In genomic region chr5:62326702-62327101, GRCh38 we compare ENCODE assay signal across 19 cellular contexts. TPM values are rescaled to one million over a fixed set of nuclear protein-coding genes. Genes with fewer than 3 reads are reported as not detected.
DNase-seq lines count a peak whose midpoint lies in the region; ATAC-seq and TF ChIP-seq lines count a peak whose summit lies in the region.
"Had no signal": no experiment of that assay in that cellular context is flagged by ENCODE, and none has a peak within 500 bp of the region (broad histone marks: within the 10 kb centered on the region; RNA-seq: fewer than 3 reads in every experiment).

No MANE protein-coding gene starts in this region.

- no peaks in the 10 kb centered on the region for H3K9me3 Mint-ChIP-seq in CD4-positive, alpha-beta memory T cell
- H3K9me3 Mint-ChIP-seq in GM23338 = no peaks in the 10 kb centered on the region
- H3K9me3 Mint-ChIP-seq in activated naive CD8-positive, alpha-beta T cell treated with anti-CD3 and anti-CD28 coated beads for 36 hours = no peaks in the 10 kb centered on the region
- H3K9me3 Mint-ChIP-seq in mesothelial cell of epicardium = no peaks in the 10 kb centered on the region

- H3K9me3 ChIP-seq in CD4-positive, alpha-beta memory T cell (ENCODE audit: control insufficient read depth in 1 of 2, low read length in 2 of 2) = no peaks in the 10 kb centered on the region
- H3K9me3 ChIP-seq: BE2C, upper lobe of right lung had no signal

- ATAC-seq in GM23338 (peak; percentile 79), GM18519 (IDR thresholded peaks at IDR 0.05; ENCODE audit: low FRiP score, unreplicated experiment) (no peak)
- ATAC-seq: left colon, upper lobe of right lung had no signal

- H2AFZ ChIP-seq in GM23338 = no peak overlapping the region

- H3K36me3 ChIP-seq in CD4-positive, alpha-beta memory T cell (ENCODE audit: insufficient read depth, low read length) = no peaks in the 10 kb centered on the region
- no peaks in the 10 kb centered on the region for H3K36me3 ChIP-seq in GM23338 (ENCODE audit: insufficient read depth)
- H3K36me3 ChIP-seq: upper lobe of right lung had no signal

- H3K79me2 ChIP-seq in GM23338 (replicated peaks; ENCODE audit: insufficient read depth) = peaks cover 100% of the 10 kb centered on the region

- no peaks in the 10 kb centered on the region for H3K27me3 Mint-ChIP-seq in CD4-positive, alpha-beta memory T cell
- peaks cover 2% of the 10 kb centered on the region for H3K27me3 Mint-ChIP-seq in GM23338 (ENCODE audit: insufficient read depth, low read depth, poor library complexity)
- H3K27me3 Mint-ChIP-seq in activated naive CD8-positive, alpha-beta T cell treated with anti-CD3 and anti-CD28 coated beads for 36 hours = no peaks in the 10 kb centered on the region
- no peaks in the 10 kb centered on the region for H3K27me3 Mint-ChIP-seq in mesothelial cell of epicardium (ENCODE audit: low read depth)

- TF ChIP-seq CTCF in GM23338 (conservative IDR thresholded peaks at IDR 0.05; ENCODE audit: low read depth in 2 of 2) (no peak), mesothelial cell of epicardium (IDR thresholded peaks at IDR 0.05; ENCODE audit: unreplicated experiment) (no peak)

- H3K4me3 Mint-ChIP-seq in CD4-positive, alpha-beta memory T cell = peak overlapping the region in 4 of 8 donors; percentile 7 to 52 (median 9)
- H3K4me3 Mint-ChIP-seq in GM23338 (no peak overlapping the region), mesothelial cell of epicardium (no peak overlapping the region)
- H3K4me3 Mint-ChIP-seq in activated naive CD8-positive, alpha-beta T cell treated with anti-CD3 and anti-CD28 coated beads for 36 hours = no peak overlapping the region

- POLR2A ChIA-PET in CD4-positive, alpha-beta memory T cell (lab: Charles Lee; ENCODE audit: partially characterized antibody) = no interaction called here

- H4K20me1 ChIP-seq in GM23338 (replicated peaks; ENCODE audit: insufficient read depth) = peaks cover 55% of the 10 kb centered on the region

- H3K27ac Mint-ChIP-seq in CD4-positive, alpha-beta memory T cell = peak overlapping the region; percentile 31 to 81 (median 69)
- peak overlapping the region; percentile 32 for H3K27ac Mint-ChIP-seq in GM23338
- H3K27ac Mint-ChIP-seq in activated naive CD8-positive, alpha-beta T cell treated with anti-CD3 and anti-CD28 coated beads for 36 hours = peak overlapping the region; percentile 64
- peak overlapping the region; percentile 25 for H3K27ac Mint-ChIP-seq in mesothelial cell of epicardium

- CTCF ChIA-PET in CD4-positive, alpha-beta memory T cell (lab: Charles Lee; ENCODE audit: partially characterized antibody) = interaction anchor here (1.1 kb wide), 1 partner anchor 14 kb away, joined by 3 read pairs; no protein-coding TSS in a partner anchor

- H3K9me2 ChIP-seq in GM23338 (ENCODE audit: insufficient read depth) = no peaks in the 10 kb centered on the region

- 0 out of 2 replicates have a peak overlapping the region, but pooled peaks have one; percentile 33 for H3K4me2 ChIP-seq in GM23338

- no peak overlapping the region for H3K4me3 ChIP-seq in CD4-positive, alpha-beta memory T cell (ENCODE audit: low read length in 2 of 2)
- H3K4me3 ChIP-seq in GM23338 = no peak overlapping the region
- H3K4me3 ChIP-seq: upper lobe of right lung had no signal

- H3F3A ChIP-seq in GM23338 (replicated peaks; ENCODE audit: low read depth) = no peaks in the 10 kb centered on the region

- peaks cover 24 to 33% of the 10 kb centered on the region in 2 donors for H3K36me3 Mint-ChIP-seq in CD4-positive, alpha-beta memory T cell
- H3K36me3 Mint-ChIP-seq in GM23338 (ENCODE audit: low read depth) (peaks cover 2% of the 10 kb centered on the region; the same call in 1 of the 3 replicates), mesothelial cell of epicardium (peaks cover 8% of the 10 kb centered on the region)
- peaks cover 44% of the 10 kb centered on the region for H3K36me3 Mint-ChIP-seq in activated naive CD8-positive, alpha-beta T cell treated with anti-CD3 and anti-CD28 coated beads for 36 hours

- H3K4me1 Mint-ChIP-seq in CD4-positive, alpha-beta memory T cell = peaks cover 52 to 81% (median 70%) of the 10 kb centered on the region in 4 donors
- H3K4me1 Mint-ChIP-seq in GM23338 = peaks cover 28% of the 10 kb centered on the region
- H3K4me1 Mint-ChIP-seq in activated naive CD8-positive, alpha-beta T cell treated with anti-CD3 and anti-CD28 coated beads for 36 hours = peaks cover 63% of the 10 kb centered on the region
- peaks cover 17% of the 10 kb centered on the region for H3K4me1 Mint-ChIP-seq in mesothelial cell of epicardium

- no peak for DNase-seq in CD4-positive, alpha-beta memory T cell
- peak; percentile 17 for DNase-seq in GM23338 (ENCODE audit: low spot score)
- no peak for DNase-seq in activated naive CD8-positive, alpha-beta T cell treated with anti-CD3 and anti-CD28 coated beads for 36 hours
- DNase-seq in mesothelial cell of epicardium (ENCODE audit: low spot score in 2 of 2, unreplicated experiment in 2 of 2) = no peak
- DNase-seq in DMS79 treated with DMSO at 0.1 percent for 48 hours (lab: John Stamatoyannopoulos, UW) = no peak
- no peak for DNase-seq in EL
- DNase-seq in HuH-7.5 (ENCODE audit: low spot score) = no peak
- DNase-seq: activated CD4-positive, CD25-positive, alpha-beta regulatory T cell; amniotic stem cell; BE2C; cerebellar nuclear complex; DMS53; left colon; NCI-H1105; NCI-H2171 treated with DMSO at 0.1 percent for 48 hours; stimulated activated CD4-positive, alpha-beta T cell treated with anti-CD3 and anti-CD28 coated beads, Interleukin-4, amount 100 ng/mL, for 24 hours; upper lobe of right lung had no signal

- H3K4me1 ChIP-seq in CD4-positive, alpha-beta memory T cell (ENCODE audit: insufficient read depth, low read length) = peaks cover 60% of the 10 kb centered on the region
- peaks cover 23% of the 10 kb centered on the region for H3K4me1 ChIP-seq in GM23338 (ENCODE audit: insufficient read depth)
- H3K4me1 ChIP-seq: BE2C, upper lobe of right lung had no signal

- no peaks in the 10 kb centered on the region for H3K27me3 ChIP-seq in CD4-positive, alpha-beta memory T cell (ENCODE audit: insufficient read depth, low read length)
- H3K27me3 ChIP-seq in GM23338 (ENCODE audit: insufficient read depth) = no peaks in the 10 kb centered on the region
- H3K27me3 ChIP-seq: BE2C, upper lobe of right lung had no signal

- intact Hi-C loops in CD4-positive, alpha-beta memory T cell (cut with micrococcal nuclease) = loop anchor here (2.0 kb wide), 1 partner anchor 14 kb away; no protein-coding TSS in a partner anchor

- no peak overlapping the region for H3K27ac ChIP-seq in CD4-positive, alpha-beta memory T cell (ENCODE audit: low read depth, low read length)
- peak overlapping the region; percentile 81 for H3K27ac ChIP-seq in GM23338 (ENCODE audit: low read depth)
- H3K27ac ChIP-seq: RWPE1, upper lobe of right lung had no signal

TF ChIP-seq in GM23338, 12 proteins besides CTCF, POLR2A, EP300 and RAD21 (continues in another document):
- TF ChIP-seq EZH2phosphoT487 (IDR thresholded peaks at IDR 0.05; ENCODE audit: unreplicated experiment) = no peak
- TF ChIP-seq STAT1 (IDR thresholded peaks at IDR 0.05; ENCODE audit: unreplicated experiment) = no peak
- TF ChIP-seq CREB1 (CRISPR knock-in tag; IDR thresholded peaks at IDR 0.05; ENCODE audit: low read depth) = no peak
- TF ChIP-seq, protein P1, sequence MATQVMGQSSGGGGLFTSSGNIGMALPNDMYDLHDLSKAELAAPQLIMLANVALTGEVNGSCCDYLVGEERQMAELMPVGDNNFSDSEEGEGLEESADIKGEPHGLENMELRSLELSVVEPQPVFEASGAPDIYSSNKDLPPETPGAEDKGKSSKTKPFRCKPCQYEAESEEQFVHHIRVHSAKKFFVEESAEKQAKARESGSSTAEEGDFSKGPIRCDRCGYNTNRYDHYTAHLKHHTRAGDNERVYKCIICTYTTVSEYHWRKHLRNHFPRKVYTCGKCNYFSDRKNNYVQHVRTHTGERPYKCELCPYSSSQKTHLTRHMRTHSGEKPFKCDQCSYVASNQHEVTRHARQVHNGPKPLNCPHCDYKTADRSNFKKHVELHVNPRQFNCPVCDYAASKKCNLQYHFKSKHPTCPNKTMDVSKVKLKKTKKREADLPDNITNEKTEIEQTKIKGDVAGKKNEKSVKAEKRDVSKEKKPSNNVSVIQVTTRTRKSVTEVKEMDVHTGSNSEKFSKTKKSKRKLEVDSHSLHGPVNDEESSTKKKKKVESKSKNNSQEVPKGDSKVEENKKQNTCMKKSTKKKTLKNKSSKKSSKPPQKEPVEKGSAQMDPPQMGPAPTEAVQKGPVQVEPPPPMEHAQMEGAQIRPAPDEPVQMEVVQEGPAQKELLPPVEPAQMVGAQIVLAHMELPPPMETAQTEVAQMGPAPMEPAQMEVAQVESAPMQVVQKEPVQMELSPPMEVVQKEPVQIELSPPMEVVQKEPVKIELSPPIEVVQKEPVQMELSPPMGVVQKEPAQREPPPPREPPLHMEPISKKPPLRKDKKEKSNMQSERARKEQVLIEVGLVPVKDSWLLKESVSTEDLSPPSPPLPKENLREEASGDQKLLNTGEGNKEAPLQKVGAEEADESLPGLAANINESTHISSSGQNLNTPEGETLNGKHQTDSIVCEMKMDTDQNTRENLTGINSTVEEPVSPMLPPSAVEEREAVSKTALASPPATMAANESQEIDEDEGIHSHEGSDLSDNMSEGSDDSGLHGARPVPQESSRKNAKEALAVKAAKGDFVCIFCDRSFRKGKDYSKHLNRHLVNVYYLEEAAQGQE (IDR thresholded peaks at IDR 0.05; ENCODE audit: unreplicated experiment) = no peak

RNA-seq across cellular contexts. Expression of gene KIF2A, which starts 20.7 kb away (rescaled TPM):
- 100 to 1,000 TPM; 151 to 157 TPM for total RNA-seq in CD4-positive, alpha-beta memory T cell
- 100 to 1,000 TPM; 133 to 158 TPM for polyA plus RNA-seq in CD4-positive, alpha-beta memory T cell
- total RNA-seq in GM23338 (2014; rRNA removed; shearing (Covaris generic)) = 99.1 and 120 TPM in 2 replicates
- polyA plus RNA-seq in GM23338 (2016; fragmentation: Nextera tagmentation; extraction: Ambion mirVana) = 98.7 and 122 TPM in 2 replicates
- 100 to 1,000 TPM; 164 to 175 TPM for total RNA-seq in activated naive CD8-positive, alpha-beta T cell treated with anti-CD3 and anti-CD28 coated beads for 36 hours
- 54.4 to 59.0 TPM (median 56.9 TPM) in 3 replicates for total RNA-seq in mesothelial cell of epicardium
